Comparison of ENCODE assay signal across 15 cellular contexts in the genomic region with DNA sequence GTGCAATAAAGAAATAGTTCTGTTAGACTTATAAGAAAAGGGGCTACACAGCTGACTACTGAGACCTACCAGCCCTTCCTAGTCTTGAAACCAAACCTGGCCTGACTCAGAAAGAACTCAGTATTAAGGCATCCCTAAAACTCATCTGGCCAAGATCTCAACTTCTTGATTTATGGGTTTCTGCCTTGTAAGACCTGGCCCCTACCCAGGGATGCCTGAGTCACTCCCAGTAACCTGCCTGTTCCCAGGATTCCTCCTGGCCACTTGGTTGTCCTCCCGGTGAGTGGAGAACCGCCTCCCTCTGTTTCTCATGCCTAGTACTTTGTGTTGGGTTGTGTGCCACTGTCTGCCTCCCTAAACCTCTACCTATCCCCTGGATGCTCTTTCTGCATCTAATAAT.
DNase-seq lines count a peak whose midpoint lies in the region; ATAC-seq and TF ChIP-seq lines count a peak whose summit lies in the region.
"Had no signal": no experiment of that assay in that cellular context is flagged by ENCODE, and none has a peak within 500 bp of the region (broad histone marks: within the 10 kb centered on the region; RNA-seq: fewer than 3 reads in every experiment).

No MANE protein-coding gene starts in this region.

- H3K9me2 ChIP-seq in GM23338 (ENCODE audit: insufficient read depth): 0 out of 2 replicates have a peak, but pooled peaks cover 6% of the 10 kb centered on the region

- TF ChIP-seq CTCF in GM23338 (conservative IDR thresholded peaks at IDR 0.05; ENCODE audit: low read depth in 2 of 2) (no peak), foreskin fibroblast (IDR thresholded peaks at IDR 0.05; ENCODE audit: low read depth, low read length) (no peak)

- POLR2A ChIA-PET in naive thymus-derived CD8-positive, alpha-beta T cell (lab: Charles Lee): no interaction called here

- no peaks in the 10 kb centered on the region for H3F3A ChIP-seq in GM23338 (replicated peaks; ENCODE audit: low read depth)

- no peaks in the 10 kb centered on the region for H3K79me2 ChIP-seq in GM23338 (replicated peaks; ENCODE audit: insufficient read depth)

- H3K9me3 Mint-ChIP-seq in GM23338: no peaks in the 10 kb centered on the region
- no peaks in the 10 kb centered on the region for H3K9me3 Mint-ChIP-seq in naive thymus-derived CD8-positive, alpha-beta T cell
- H3K9me3 Mint-ChIP-seq: activated naive CD8-positive, alpha-beta T cell treated with anti-CD3 and anti-CD28 coated beads, Interleukin-2, amount 10 ng/mL, durations not matched to agents 7 days and 5 days; naive B cell had no signal

- H3K36me3 ChIP-seq in GM23338 (ENCODE audit: insufficient read depth): no peaks in the 10 kb centered on the region
- H3K36me3 ChIP-seq: HAP-1 had no signal

- peaks cover 3% of the 10 kb centered on the region for H3K27me3 Mint-ChIP-seq in GM23338 (ENCODE audit: insufficient read depth, low read depth, poor library complexity)
- peaks cover 0 to 7% (median 0%) of the 10 kb centered on the region in 5 donors for H3K27me3 Mint-ChIP-seq in naive thymus-derived CD8-positive, alpha-beta T cell

- H3K36me3 Mint-ChIP-seq in GM23338 (ENCODE audit: low read depth): no peaks in the 10 kb centered on the region
- no peaks in the 10 kb centered on the region for H3K36me3 Mint-ChIP-seq in naive thymus-derived CD8-positive, alpha-beta T cell
- H3K36me3 Mint-ChIP-seq: stimulated activated memory B cell treated with anti-CD40 and anti-IgM and Interleukin-4, amounts not matched to agents 10 μg/mL and 1 μg/mL and 100 μg/mL, for 72 hours had no signal

- H3K27ac Mint-ChIP-seq in GM23338: no peak overlapping the region
- no peak overlapping the region for H3K27ac Mint-ChIP-seq in naive thymus-derived CD8-positive, alpha-beta T cell
- H3K27ac Mint-ChIP-seq: activated naive CD8-positive, alpha-beta T cell treated with anti-CD3 and anti-CD28 coated beads, Interleukin-2, amount 10 ng/mL, durations not matched to agents 7 days and 5 days; stimulated activated memory B cell treated with anti-CD40 and anti-IgM and Interleukin-4, amounts not matched to agents 10 μg/mL and 1 μg/mL and 100 μg/mL, for 72 hours had no signal

- no peak overlapping the region for H3K4me2 ChIP-seq in GM23338

- no peak for ATAC-seq in GM23338
- ATAC-seq in SK-N-SH treated with all-trans-retinoic acid at 6 μM for 48 hours: peak; percentile 59
- no peak for ATAC-seq in naive thymus-derived CD8-positive, alpha-beta T cell
- ATAC-seq: stimulated activated memory B cell treated with anti-CD40 and anti-IgM and Interleukin-4, amounts not matched to agents 10 μg/mL and 1 μg/mL and 100 μg/mL, for 72 hours had no signal

- DNase-seq in A172 (ENCODE audit: low spot score) (peak; percentile 98), GM23338 (ENCODE audit: low spot score) (no peak), foreskin fibroblast (peak; percentile 69 to 77), D341Med (ENCODE audit: low spot score) (no peak), NK-92 (lab: John Stamatoyannopoulos, UW; ENCODE audit: unreplicated experiment) (no peak)
- no peak for DNase-seq in activated CD4-positive, CD25-positive, alpha-beta regulatory T cell treated with anti-CD3 and anti-CD28 coated beads, Interleukin-2, amount 50 U/mL, for 72 hours
- no peak for DNase-seq in naive thymus-derived CD8-positive, alpha-beta T cell
- DNase-seq: activated CD4-positive, alpha-beta T cell treated with anti-CD3 and anti-CD28 coated beads for 48 hours; activated naive CD8-positive, alpha-beta T cell treated with anti-CD3 and anti-CD28 coated beads, Interleukin-2, amount 10 ng/mL, durations not matched to agents 7 days and 5 days; AML-193; naive B cell; NCI-H446 treated with DMSO at 0.1 percent for 48 hours had no signal

- no peak overlapping the region for H3K4me3 Mint-ChIP-seq in GM23338
- no peak overlapping the region for H3K4me3 Mint-ChIP-seq in naive thymus-derived CD8-positive, alpha-beta T cell
- H3K4me3 Mint-ChIP-seq: activated naive CD8-positive, alpha-beta T cell treated with anti-CD3 and anti-CD28 coated beads, Interleukin-2, amount 10 ng/mL, durations not matched to agents 7 days and 5 days; naive B cell; stimulated activated memory B cell treated with anti-CD40 and anti-IgM and Interleukin-4, amounts not matched to agents 10 μg/mL and 1 μg/mL and 100 μg/mL, for 72 hours had no signal

- H3K4me1 ChIP-seq in GM23338 (ENCODE audit: insufficient read depth): peaks cover 21% of the 10 kb centered on the region

- no peak overlapping the region for H3K27ac ChIP-seq in GM23338 (ENCODE audit: low read depth)

- peaks cover 17% of the 10 kb centered on the region for H3K4me1 Mint-ChIP-seq in GM23338
- peaks cover 5 to 29% (median 24%) of the 10 kb centered on the region in 4 donors for H3K4me1 Mint-ChIP-seq in naive thymus-derived CD8-positive, alpha-beta T cell

- H4K20me1 ChIP-seq in GM23338 (replicated peaks; ENCODE audit: insufficient read depth): no peaks in the 10 kb centered on the region

- 0 out of 2 replicates have a peak overlapping the region, but pooled peaks have one; percentile 66 for H2AFZ ChIP-seq in GM23338

- H3K4me3 ChIP-seq in GM23338 (no peak overlapping the region), foreskin fibroblast (ENCODE audit: low read depth in 1 of 2, low read length in 2 of 2) (no peak overlapping the region)
- H3K4me3 ChIP-seq: HAP-1 had no signal

- no peaks in the 10 kb centered on the region for H3K27me3 ChIP-seq in GM23338 (ENCODE audit: insufficient read depth)

TF ChIP-seq in GM23338, 12 proteins besides CTCF, POLR2A, EP300 and RAD21 (continues in another document):
- no peak for TF ChIP-seq POLR2AphosphoS5 (IDR thresholded peaks at IDR 0.05; ENCODE audit: low read depth)
- TF ChIP-seq ZNF114 (CRISPR knock-in tag; IDR thresholded peaks at IDR 0.05): no peak
- TF ChIP-seq EZH2 (IDR thresholded peaks at IDR 0.05; ENCODE audit: low read depth, unreplicated experiment): no peak
- TF ChIP-seq, protein P1, sequence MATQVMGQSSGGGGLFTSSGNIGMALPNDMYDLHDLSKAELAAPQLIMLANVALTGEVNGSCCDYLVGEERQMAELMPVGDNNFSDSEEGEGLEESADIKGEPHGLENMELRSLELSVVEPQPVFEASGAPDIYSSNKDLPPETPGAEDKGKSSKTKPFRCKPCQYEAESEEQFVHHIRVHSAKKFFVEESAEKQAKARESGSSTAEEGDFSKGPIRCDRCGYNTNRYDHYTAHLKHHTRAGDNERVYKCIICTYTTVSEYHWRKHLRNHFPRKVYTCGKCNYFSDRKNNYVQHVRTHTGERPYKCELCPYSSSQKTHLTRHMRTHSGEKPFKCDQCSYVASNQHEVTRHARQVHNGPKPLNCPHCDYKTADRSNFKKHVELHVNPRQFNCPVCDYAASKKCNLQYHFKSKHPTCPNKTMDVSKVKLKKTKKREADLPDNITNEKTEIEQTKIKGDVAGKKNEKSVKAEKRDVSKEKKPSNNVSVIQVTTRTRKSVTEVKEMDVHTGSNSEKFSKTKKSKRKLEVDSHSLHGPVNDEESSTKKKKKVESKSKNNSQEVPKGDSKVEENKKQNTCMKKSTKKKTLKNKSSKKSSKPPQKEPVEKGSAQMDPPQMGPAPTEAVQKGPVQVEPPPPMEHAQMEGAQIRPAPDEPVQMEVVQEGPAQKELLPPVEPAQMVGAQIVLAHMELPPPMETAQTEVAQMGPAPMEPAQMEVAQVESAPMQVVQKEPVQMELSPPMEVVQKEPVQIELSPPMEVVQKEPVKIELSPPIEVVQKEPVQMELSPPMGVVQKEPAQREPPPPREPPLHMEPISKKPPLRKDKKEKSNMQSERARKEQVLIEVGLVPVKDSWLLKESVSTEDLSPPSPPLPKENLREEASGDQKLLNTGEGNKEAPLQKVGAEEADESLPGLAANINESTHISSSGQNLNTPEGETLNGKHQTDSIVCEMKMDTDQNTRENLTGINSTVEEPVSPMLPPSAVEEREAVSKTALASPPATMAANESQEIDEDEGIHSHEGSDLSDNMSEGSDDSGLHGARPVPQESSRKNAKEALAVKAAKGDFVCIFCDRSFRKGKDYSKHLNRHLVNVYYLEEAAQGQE (IDR thresholded peaks at IDR 0.05; ENCODE audit: unreplicated experiment): no peak
- TF ChIP-seq JUNB (IDR thresholded peaks at IDR 0.05; ENCODE audit: unreplicated experiment): no peak

TF ChIP-seq in SK-N-SH treated with all-trans-retinoic acid at 6 μM for 48 hours, 23 proteins besides CTCF, POLR2A, EP300 and RAD21 (continues in another document):
- TF ChIP-seq ISL1 (CRISPR knock-in tag; IDR thresholded peaks at IDR 0.05) (peak; percentile 13; the same call in 1 of the 2 replicates), ZC3H10 (CRISPR knock-in tag; IDR thresholded peaks at IDR 0.05) (0 out of 2 replicates have a peak, but pooled peaks have one; percentile 13), SNAI2 (CRISPR knock-in tag; IDR thresholded peaks at IDR 0.05) (no peak), TOX (CRISPR knock-in tag; IDR thresholded peaks at IDR 0.05; ENCODE audit: borderline replicate concordance) (0 out of 2 replicates have a peak, but pooled peaks have one; percentile 34), PPARA (CRISPR knock-in tag; IDR thresholded peaks at IDR 0.05; ENCODE audit: borderline replicate concordance) (no peak), CSDC2 (CRISPR knock-in tag; IDR thresholded peaks at IDR 0.05) (0 out of 2 replicates have a peak, but pooled peaks have one; percentile 57)
- TF ChIP-seq, protein P2, sequence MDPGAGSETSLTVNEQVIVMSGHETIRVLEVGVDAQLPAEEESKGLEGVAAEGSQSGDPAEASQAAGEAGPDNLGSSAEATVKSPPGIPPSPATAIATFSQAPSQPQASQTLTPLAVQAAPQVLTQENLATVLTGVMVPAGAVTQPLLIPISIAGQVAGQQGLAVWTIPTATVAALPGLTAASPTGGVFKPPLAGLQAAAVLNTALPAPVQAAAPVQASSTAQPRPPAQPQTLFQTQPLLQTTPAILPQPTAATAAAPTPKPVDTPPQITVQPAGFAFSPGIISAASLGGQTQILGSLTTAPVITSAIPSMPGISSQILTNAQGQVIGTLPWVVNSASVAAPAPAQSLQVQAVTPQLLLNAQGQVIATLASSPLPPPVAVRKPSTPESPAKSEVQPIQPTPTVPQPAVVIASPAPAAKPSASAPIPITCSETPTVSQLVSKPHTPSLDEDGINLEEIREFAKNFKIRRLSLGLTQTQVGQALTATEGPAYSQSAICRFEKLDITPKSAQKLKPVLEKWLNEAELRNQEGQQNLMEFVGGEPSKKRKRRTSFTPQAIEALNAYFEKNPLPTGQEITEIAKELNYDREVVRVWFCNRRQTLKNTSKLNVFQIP (CRISPR knock-in tag; IDR thresholded peaks at IDR 0.05; ENCODE audit: borderline replicate concordance, low read depth): no peak

Comparison
In these comparisons a context has a peak if more than half of its experiments do, and no peak if none do; other contexts are left out.
1. DNase-seq: peak in A172 (single experiment) and foreskin fibroblast (2 of 2); none in GM23338 (single experiment), D341Med (single experiment), NK-92 (single experiment), activated CD4-positive, CD25-positive, alpha-beta regulatory T cell treated with anti-CD3 and anti-CD28 coated beads, Interleukin-2, amount 50 U/mL, for 72 hours (single experiment) and naive thymus-derived CD8-positive, alpha-beta T cell (0 of 10).